1 cellular context compared by ENCODE assay signal in genomic region chrX:21493226-21493850, GRCh38.
TF ChIP-seq lines count a peak whose summit lies in the region.

No MANE protein-coding gene starts in this region.

TF ChIP-seq in endothelial cell of umbilical vein, 7 proteins besides CTCF, POLR2A, EP300 and RAD21:
- no peak for TF ChIP-seq GATA2 (IDR thresholded peaks at IDR 0.05; ENCODE audit: insufficient read depth, insufficient read length, low read depth, low read length)
- TF ChIP-seq MAX (IDR thresholded peaks at IDR 0.05; ENCODE audit: insufficient read depth, insufficient read length): no peak
- TF ChIP-seq EZH2 (IDR thresholded peaks at IDR 0.05; ENCODE audit: borderline replicate concordance, low read depth, low read length, severe bottlenecking): no peak
- TF ChIP-seq MYC (IDR thresholded peaks at IDR 0.05; ENCODE audit: low read depth, low read length): no peak
- TF ChIP-seq FOS (IDR thresholded peaks at IDR 0.05; ENCODE audit: borderline replicate concordance, insufficient read depth, low read length): no peak
- TF ChIP-seq POLR2AphosphoS5 (IDR thresholded peaks at IDR 0.05; ENCODE audit: insufficient read depth, low read depth, low read length): no peak
- TF ChIP-seq JUN (IDR thresholded peaks at IDR 0.05; ENCODE audit: borderline replicate concordance, insufficient read depth, insufficient read length, low read depth): no peak
TF ChIP-seq in endothelial cell of umbilical vein: peak in this region for 0.
